Comparison of ENCODE assay signal across 8 cellular contexts in the genomic region with DNA sequence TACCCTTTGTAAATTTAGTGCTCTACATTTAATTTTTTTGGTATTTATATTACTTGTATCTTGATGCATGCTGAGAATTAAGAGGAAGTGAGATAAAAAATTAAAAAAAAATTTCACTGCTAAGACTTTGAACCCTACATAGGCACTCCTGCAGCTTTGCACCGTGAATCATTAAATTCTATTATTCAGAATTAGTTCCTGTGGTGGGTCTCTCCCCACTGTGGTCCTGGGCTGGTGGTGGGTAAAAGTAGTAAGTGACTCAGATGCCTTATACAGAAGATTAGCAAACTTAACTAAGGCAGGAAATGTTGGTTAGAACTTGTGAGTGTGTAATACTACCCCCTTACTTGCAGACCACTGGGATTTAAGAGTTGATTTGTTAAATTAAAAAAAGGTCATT.
DNase-seq lines count a peak whose midpoint lies in the region; ATAC-seq and TF ChIP-seq lines count a peak whose summit lies in the region.

No MANE protein-coding gene starts in this region.

- ATAC-seq in HG03521 (IDR thresholded peaks at IDR 0.05; ENCODE audit: unreplicated experiment) = peak; percentile 69

- TF ChIP-seq POLR2A in prostate gland (IDR thresholded peaks at IDR 0.05) = no peak

- 91% methylated on average over 1 of the region's 1 CpG for WGBS in prostate gland

- H3K4me1 ChIP-seq in prostate gland (replicated peaks) = no peaks in the 10 kb centered on the region

- no peak overlapping the region for H3K4me3 ChIP-seq in prostate gland

- TF ChIP-seq CTCF in prostate gland (IDR thresholded peaks at IDR 0.05) = no peak

- intact Hi-C loops in prostate gland (cut with DNase I) = no loop called here

- no peak overlapping the region for H3K27ac ChIP-seq in prostate gland

- no peaks in the 10 kb centered on the region for H3K36me3 ChIP-seq in prostate gland

- H3K9me3 ChIP-seq in prostate gland = no peaks in the 10 kb centered on the region

- no peaks in the 10 kb centered on the region for H3K27me3 ChIP-seq in prostate gland (replicated peaks; ENCODE audit: insufficient read depth)

- DNase-seq in ELR (ENCODE audit: low read depth) (peak; percentile 93), pulmonary artery endothelial cell (ENCODE audit: low read depth, low spot score) (peak; percentile 27), prostate gland (ENCODE audit: low spot score) (no peak), dedifferentiated amniotic fluid mesenchymal stem cell (ENCODE audit: extremely low spot score) (no peak), NCI-H2227 treated with DMSO at 0.1 percent for 48 hours (lab: John Stamatoyannopoulos, UW) (no peak), COR-L47 (lab: John Stamatoyannopoulos, UW) (no peak)
- DNase-seq in activated CD8-positive, alpha-beta memory T cell treated with anti-CD3 and anti-CD28 coated beads, Interleukin-2, amount 50 U/mL, for 4 hours = peak; percentile 36

Comparison
In these comparisons a context has a peak if more than half of its experiments do, and no peak if none do; other contexts are left out.
1. DNase-seq: peak in ELR (single experiment), activated CD8-positive, alpha-beta memory T cell treated with anti-CD3 and anti-CD28 coated beads, Interleukin-2, amount 50 U/mL, for 4 hours (single experiment) and pulmonary artery endothelial cell (single experiment); none in prostate gland (single experiment), dedifferentiated amniotic fluid mesenchymal stem cell (single experiment), NCI-H2227 treated with DMSO at 0.1 percent for 48 hours (single experiment) and COR-L47 (single experiment).